16 cellular contexts compared by ENCODE assay signal in the genomic region with DNA sequence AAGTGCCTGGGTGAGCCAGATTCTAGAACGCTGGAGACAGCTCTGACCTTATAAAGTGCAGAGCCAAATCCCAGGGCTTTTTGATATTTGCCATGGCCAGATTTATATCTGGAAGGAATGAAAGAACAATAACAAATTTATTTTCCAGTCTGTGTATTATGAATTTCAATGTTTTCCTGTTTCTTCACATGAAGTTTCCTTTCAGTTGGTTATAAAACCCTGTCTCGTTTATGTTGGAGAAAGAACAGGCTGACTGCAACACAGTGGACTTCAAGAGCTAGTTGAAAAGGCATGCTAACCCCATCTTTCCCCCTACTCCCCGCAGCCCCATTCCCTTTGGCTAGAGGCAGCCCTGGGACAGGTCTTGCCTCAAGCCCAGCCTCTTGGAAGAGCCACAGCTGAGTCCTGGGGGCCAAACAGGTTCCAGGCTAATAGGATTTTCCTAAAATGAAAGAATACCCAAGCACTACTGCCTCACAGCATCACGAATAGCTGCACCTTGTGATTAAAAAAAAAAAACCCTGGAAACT. TPM values are rescaled to one million over a fixed set of nuclear protein-coding genes. Genes with fewer than 3 reads are reported as not detected.
A peak's percentile ranks its signal among the peaks of the same experiment; 100 is the strongest.
DNase-seq lines count a peak whose midpoint lies in the region; ATAC-seq, FAIRE-seq and TF ChIP-seq lines count a peak whose summit lies in the region.
"Had no signal": no experiment of that assay in that cellular context is flagged by ENCODE, and none has a peak within 500 bp of the region (broad histone marks: within the 10 kb centered on the region; RNA-seq: fewer than 3 reads in every experiment).

No MANE protein-coding gene starts in this region.

- H3K9ac ChIP-seq in kidney (ENCODE audit: low read length in 2 of 2) = peak overlapping the region in 1 of 2 donors; percentile 69

- peak overlapping the region in 1 of 5 experiments; percentile 41 for H3K27ac Mint-ChIP-seq in brain
- H3K27ac Mint-ChIP-seq: T-helper 1 cell treated with Interleukin-12 subunit alpha and Interleukin-12 subunit beta and Interleukin-4 antibody, amounts not matched to agents 30 μg/mL and 1 μg/mL, for 36 hours had no signal

- H3K27me3 ChIP-seq in gastrocnemius medialis = peaks cover 17 to 35% (median 31%) of the 10 kb centered on the region in 3 donors

- no peak for TF ChIP-seq POLR2A in gastrocnemius medialis (IDR thresholded peaks at IDR 0.05)

- in situ Hi-C loops in gastrocnemius medialis (cut with MboI; ENCODE audit: low sequenced_read_pairs in 4 of 4) = no loop called here

- H3K9me3 Mint-ChIP-seq in brain = no peaks in the 10 kb centered on the region
- H3K9me3 Mint-ChIP-seq: T-helper 1 cell treated with Interleukin-12 subunit alpha and Interleukin-12 subunit beta and Interleukin-4 antibody, amounts not matched to agents 30 μg/mL and 1 μg/mL, for 36 hours had no signal

- no peak for FAIRE-seq in kidney (lab: Jason Lieb, UNC)
- FAIRE-seq: colon, GM18507, small intestine had no signal

- intact Hi-C loops in kidney (cut with DNase I) (no loop called here), gastrocnemius medialis (cut with DNase I; ENCODE audit: low total_unique reads) (no loop called here)

- H3K27ac ChIP-seq in kidney (ENCODE audit: low read depth in 2 of 2, low read length in 2 of 2) (no peak overlapping the region), gastrocnemius medialis (peak overlapping the region; percentile 3 to 56 (median 44))
- H3K27ac ChIP-seq: PC-9 had no signal

- H3K4me1 Mint-ChIP-seq in brain = peaks cover 21% of the 10 kb centered on the region

- H3K9me3 ChIP-seq in kidney (ENCODE audit: control insufficient read depth in 1 of 2, low read length in 2 of 2) (no peaks in the 10 kb centered on the region), gastrocnemius medialis (no peaks in the 10 kb centered on the region)
- H3K9me3 ChIP-seq: BE2C had no signal

- H3K36me3 Mint-ChIP-seq in brain = no peaks in the 10 kb centered on the region

- peak overlapping the region in 4 of 5 experiments; percentile 45 to 94 (median 88) for H3K4me3 Mint-ChIP-seq in brain

- H3K4me1 ChIP-seq in kidney (ENCODE audit: control insufficient read depth in 1 of 2, insufficient read depth in 1 of 2, low read depth in 1 of 2, low read length in 2 of 2) (peaks cover 2 to 3% of the 10 kb centered on the region in 2 donors), gastrocnemius medialis (peaks cover 4 to 10% of the 10 kb centered on the region in 2 donors)
- H3K4me1 ChIP-seq: BE2C had no signal

- ATAC-seq in gastrocnemius medialis = no peak
- no peak for ATAC-seq in HG02678 (IDR thresholded peaks at IDR 0.05; ENCODE audit: unreplicated experiment)
- ATAC-seq in HG03095 (IDR thresholded peaks at IDR 0.05; ENCODE audit: unreplicated experiment) = no peak

- H3K27me3 Mint-ChIP-seq in brain = peaks cover 32% of the 10 kb centered on the region

- no peak for TF ChIP-seq CTCF in AG09309 (IDR thresholded peaks at IDR 0.05; ENCODE audit: control insufficient read depth, insufficient read depth, low read depth, low read length, missing control alignments)
- TF ChIP-seq CTCF in brain (conservative IDR thresholded peaks at IDR 0.05) = no peak
- TF ChIP-seq CTCF in kidney (IDR thresholded peaks at IDR 0.05; ENCODE audit: borderline replicate concordance, extremely low read depth, insufficient read depth) = no peak
- no peak for TF ChIP-seq CTCF in gastrocnemius medialis (IDR thresholded peaks at IDR 0.05 in 4 of 5, conservative IDR thresholded peaks at IDR 0.05 in 1 of 5)

- DNase-seq in AG09309 (ENCODE audit: low read depth) (no peak), kidney (no peak), gastrocnemius medialis (no peak), inferior parietal cortex (ENCODE audit: extremely low spot score) (no peak), 8988T (no peak)
- DNase-seq: activated CD4-positive, alpha-beta T cell treated with anti-CD3 and anti-CD28 coated beads, Interleukin-2, amount 50 U/mL, for 4 hours; BE2C; NCI-H2227 treated with DMSO at 0.1 percent for 48 hours; PC-9; small intestine had no signal

- no peaks in the 10 kb centered on the region for H3K36me3 ChIP-seq in kidney (ENCODE audit: control insufficient read depth in 1 of 2, insufficient read depth in 2 of 2, low read length in 2 of 2)
- no peaks in the 10 kb centered on the region for H3K36me3 ChIP-seq in gastrocnemius medialis
- H3K36me3 ChIP-seq: BE2C had no signal

- H3K4me3 ChIP-seq in AG09309 (ENCODE audit: control insufficient read depth, low read depth, low read length) = peak overlapping the region; percentile 83
- peak overlapping the region; percentile 74 to 81 for H3K4me3 ChIP-seq in kidney (ENCODE audit: low read length in 2 of 2)
- peak overlapping the region; percentile 47 to 70 (median 56) for H3K4me3 ChIP-seq in gastrocnemius medialis
- H3K4me3 ChIP-seq: PC-9 had no signal

RNA-seq across cellular contexts. Expression of gene FBLN5, which starts 1.7 kb away (rescaled TPM):
- polyA plus RNA-seq in brain (ENCODE audit: insufficient read depth, low read depth, low replicate concordance) (10.2 TPM), kidney (ENCODE audit: insufficient read depth, low read depth, low replicate concordance) (75.2 TPM)
- total RNA-seq in kidney (99.0 TPM), gastrocnemius medialis (10 to 100 TPM; 19.6 to 36.8 (median 27.3) TPM)
- total RNA-seq: PC-9 had no signal

Comparison
In these comparisons a context has a peak if more than half of its experiments do, and no peak if none do; other contexts are left out.
1. H3K27ac ChIP-seq: peak in gastrocnemius medialis (4 of 4); none in kidney (0 of 2).
2. Peak in every context shown above with its lines, with median percentiles within 50 percentile points of each other: H3K4me3 ChIP-seq.